Comparison of ENCODE assay signal across 9 cellular contexts in the genomic region with DNA sequence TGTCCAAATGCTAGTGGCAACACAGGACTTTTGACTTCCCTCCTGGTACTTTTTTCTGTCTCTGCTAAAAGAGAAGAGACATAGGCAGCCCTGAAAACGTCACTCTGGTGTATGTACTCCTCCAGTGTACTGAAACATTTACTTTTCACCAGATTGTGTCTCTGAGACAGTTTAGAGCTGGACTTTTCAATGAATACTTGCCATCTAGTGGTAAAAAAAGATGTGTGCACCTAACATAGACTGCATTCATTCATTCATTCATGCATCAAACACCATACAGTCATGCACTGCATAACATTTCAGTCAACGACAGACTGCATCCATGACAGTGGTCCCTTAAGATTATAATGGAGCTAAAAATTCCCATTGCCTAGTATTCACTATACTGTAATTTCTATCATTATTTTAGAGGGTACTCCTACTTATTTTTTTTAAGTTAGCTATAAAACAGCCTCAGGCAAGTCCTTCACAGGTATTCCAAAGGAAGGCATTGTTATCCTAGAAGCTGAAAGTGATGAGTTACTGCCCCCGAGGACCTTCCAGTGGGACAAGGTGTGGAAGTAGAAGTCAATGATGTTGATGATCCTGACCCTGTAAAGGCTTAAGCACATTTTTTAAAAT.
DNase-seq lines count a peak whose midpoint lies in the region; ATAC-seq lines count a peak whose summit lies in the region.
"Had no signal": no experiment of that assay in that cellular context is flagged by ENCODE, and none has a peak within 500 bp of the region (broad histone marks: within the 10 kb centered on the region; RNA-seq: fewer than 3 reads in every experiment).

No MANE protein-coding gene starts in this region.

- H3K27ac Mint-ChIP-seq in naive B cell = no peak overlapping the region
- H3K27ac Mint-ChIP-seq: T-helper 1 cell treated with Interleukin-12 subunit alpha and Interleukin-12 subunit beta and Interleukin-4 antibody, amounts not matched to agents 30 μg/mL and 1 μg/mL, for 36 hours had no signal

- ATAC-seq in GM21390 (IDR thresholded peaks at IDR 0.05; ENCODE audit: unreplicated experiment) (peak; percentile 61), naive B cell (ENCODE audit: low read depth in 2 of 2) (peak; percentile 46 to 57), HG03045 (IDR thresholded peaks at IDR 0.05; ENCODE audit: unreplicated experiment) (no peak), GM19397 (IDR thresholded peaks at IDR 0.05; ENCODE audit: unreplicated experiment) (no peak)

- no peaks in the 10 kb centered on the region for H3K4me1 Mint-ChIP-seq in naive B cell

- H3K9me3 Mint-ChIP-seq in naive B cell = peaks cover 6 to 21% (median 7%) of the 10 kb centered on the region in 7 donors
- H3K9me3 Mint-ChIP-seq: T-helper 1 cell treated with Interleukin-12 subunit alpha and Interleukin-12 subunit beta and Interleukin-4 antibody, amounts not matched to agents 30 μg/mL and 1 μg/mL, for 36 hours had no signal

- DNase-seq in COLO829 (ENCODE audit: low spot score) (peak; percentile 13), NCI-H82 (lab: John Stamatoyannopoulos, UW) (peak; percentile 59), dermis microvascular lymphatic vessel endothelial cell (ENCODE audit: low read depth in 2 of 2) (peak; percentile 52 to 60), naive B cell (peak; percentile 1), UCSD-AML1 (lab: John Stamatoyannopoulos, UW; ENCODE audit: unreplicated experiment) (no peak)

- H3K4me3 Mint-ChIP-seq in naive B cell = no peak overlapping the region
- H3K4me3 Mint-ChIP-seq: T-helper 1 cell treated with Interleukin-12 subunit alpha and Interleukin-12 subunit beta and Interleukin-4 antibody, amounts not matched to agents 30 μg/mL and 1 μg/mL, for 36 hours had no signal

- H3K27me3 Mint-ChIP-seq in naive B cell = peaks cover 6 to 19% (median 11%) of the 10 kb centered on the region in 3 donors

- H3K36me3 Mint-ChIP-seq in naive B cell = no peaks in the 10 kb centered on the region

Comparison
In these comparisons a context has a peak if more than half of its experiments do, and no peak if none do; other contexts are left out.
1. ATAC-seq: peak in GM21390 (single experiment) and naive B cell (2 of 2); none in HG03045 (single experiment) and GM19397 (single experiment).